12 cellular contexts compared by ENCODE assay signal in the genomic region with DNA sequence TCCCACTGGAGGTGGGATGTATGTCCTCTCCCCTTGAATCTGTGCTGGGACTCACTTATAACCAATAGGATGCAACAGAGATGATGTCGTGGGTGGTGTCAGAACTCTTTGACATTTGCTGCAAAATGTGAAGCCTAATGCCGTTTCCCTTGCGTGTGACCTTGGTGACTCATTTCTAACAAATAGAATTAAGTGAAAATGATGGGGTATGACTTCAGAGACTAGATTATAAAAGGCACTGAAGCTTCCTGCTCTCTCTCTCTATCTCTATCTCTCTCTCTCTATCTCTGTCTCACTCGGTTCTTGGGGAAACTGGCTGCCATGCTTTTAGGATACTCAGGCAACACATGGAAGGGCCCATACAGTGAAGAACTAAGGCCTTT.
DNase-seq lines count a peak whose midpoint lies in the region; ATAC-seq and TF ChIP-seq lines count a peak whose summit lies in the region.
"Had no signal": no experiment of that assay in that cellular context is flagged by ENCODE, and none has a peak within 500 bp of the region (broad histone marks: within the 10 kb centered on the region; RNA-seq: fewer than 3 reads in every experiment).

No MANE protein-coding gene starts in this region.

- no peaks in the 10 kb centered on the region for H3K36me3 ChIP-seq in skeletal muscle satellite cell (ENCODE audit: insufficient read depth, low read length)
- H3K36me3 ChIP-seq: cardiac muscle cell had no signal

- peak overlapping the region; percentile 86 for H3K9ac ChIP-seq in skeletal muscle satellite cell (ENCODE audit: low read depth, low read length)

- H3K27me3 ChIP-seq in skeletal muscle satellite cell (ENCODE audit: control insufficient read depth, insufficient read depth, low read length) = no peaks in the 10 kb centered on the region
- H3K27me3 ChIP-seq: cardiac muscle cell had no signal

- TF ChIP-seq CTCF in GM12865 (IDR thresholded peaks at IDR 0.05; ENCODE audit: insufficient read depth, low read depth, low read length, missing control alignments) = no peak

- ATAC-seq in GM18519 (IDR thresholded peaks at IDR 0.05; ENCODE audit: low FRiP score, unreplicated experiment) (no peak), HG03025 (IDR thresholded peaks at IDR 0.05; ENCODE audit: low FRiP score, unreplicated experiment) (no peak), HG03342 (IDR thresholded peaks at IDR 0.05; ENCODE audit: unreplicated experiment) (no peak)
- ATAC-seq: GM23338 had no signal

- H3K4me2 ChIP-seq in skeletal muscle satellite cell (ENCODE audit: low read length) = peak overlapping the region; percentile 52
- H3K4me2 ChIP-seq: GM23338 had no signal

- H3K4me3 ChIP-seq in GM12865 (ENCODE audit: low read depth, low read length) (no peak overlapping the region), skeletal muscle satellite cell (ENCODE audit: low read length) (peak overlapping the region; percentile 24)
- H3K4me3 ChIP-seq: cardiac muscle cell, GM23338 had no signal

- peak; percentile 14 for DNase-seq in GM12865 (ENCODE audit: low read depth)
- DNase-seq in RPMI7951 (ENCODE audit: low read depth) = peak; percentile 88
- peak; percentile 54 for DNase-seq in fibroblast of gingiva (ENCODE audit: low read depth)
- no peak for DNase-seq in DMS79 treated with DMSO at 0.1 percent for 48 hours (lab: John Stamatoyannopoulos, UW)
- DNase-seq: DND-41, NCI-H2029 had no signal

- no peaks in the 10 kb centered on the region for H3K9me3 ChIP-seq in skeletal muscle satellite cell (replicated peaks; ENCODE audit: low read length)

- peaks cover 80% of the 10 kb centered on the region for H3K4me1 ChIP-seq in skeletal muscle satellite cell (ENCODE audit: control insufficient read depth, insufficient read depth, low read length)
